8 cellular contexts compared by ENCODE assay signal in genomic region chr4:52712172-52712990, GRCh38. TPM values are rescaled to one million over a fixed set of nuclear protein-coding genes. Genes with fewer than 3 reads are reported as not detected.
DNase-seq lines count a peak whose midpoint lies in the region; ATAC-seq, FAIRE-seq and TF ChIP-seq lines count a peak whose summit lies in the region.

No MANE protein-coding gene starts in this region.

- peak overlapping the region; percentile 97 to 99 for H3K27ac ChIP-seq in small intestine (ENCODE audit: low read depth in 1 of 2, low read length in 1 of 2)

- ATAC-seq in GM18870 (IDR thresholded peaks at IDR 0.05; ENCODE audit: unreplicated experiment) (peak; percentile 76), HG03108 (IDR thresholded peaks at IDR 0.05; ENCODE audit: unreplicated experiment) (peak; percentile 92)

- DNase-seq in ACHN (peak; percentile 93), NCI-H2171 treated with DMSO at 0.1 percent for 48 hours (lab: John Stamatoyannopoulos, UW) (peak; percentile 89), bronchial epithelial cell (ENCODE audit: low read depth) (peak; percentile 86), iPS-NIHi11 (ENCODE audit: low spot score) (peak; percentile 99), small intestine (peak; percentile 99)

- FAIRE-seq in bronchial epithelial cell (lab: Jason Lieb, UNC) (no peak), small intestine (lab: Jason Lieb, UNC) (no peak)

- no peaks in the 10 kb centered on the region for H3K9me3 ChIP-seq in small intestine (ENCODE audit: control insufficient read depth, low read depth)

- in situ Hi-C loops in ACHN (cut with HindIII; ENCODE audit: low pct_ligation_motif_present, low pct_unique_long_range_greater_than_20kb, low sequenced_read_pairs) = no loop called here

- peaks cover 3 to 11% of the 10 kb centered on the region in 2 donors for H3K4me1 ChIP-seq in small intestine (ENCODE audit: control insufficient read depth in 2 of 2, insufficient read depth in 1 of 2, low read depth in 1 of 2, low read length in 1 of 2)

- TF ChIP-seq CTCF in WI38 (IDR thresholded peaks at IDR 0.05; ENCODE audit: low read depth, low read length) = no peak
- no peak for TF ChIP-seq CTCF in bronchial epithelial cell (IDR thresholded peaks at IDR 0.05; ENCODE audit: insufficient read depth, low read length, severe bottlenecking)

- H3K27me3 ChIP-seq in bronchial epithelial cell (ENCODE audit: control insufficient read depth, insufficient read depth, low read length) (no peaks in the 10 kb centered on the region), small intestine (ENCODE audit: control insufficient read depth in 2 of 2, insufficient read depth in 2 of 2, low read length in 2 of 2) (no peaks in the 10 kb centered on the region)

- peaks cover 10% of the 10 kb centered on the region for H3K36me3 ChIP-seq in bronchial epithelial cell (ENCODE audit: control insufficient read depth, insufficient read depth, low read length)
- H3K36me3 ChIP-seq in small intestine (ENCODE audit: control insufficient read depth in 2 of 2, insufficient read depth in 2 of 2, low read length in 2 of 2) = peaks cover 0 to 1% of the 10 kb centered on the region in 2 donors

- 0% methylated on average over 59 to 86 of the region's 86 CpGs for WGBS in small intestine, 3 donors

- H3K4me3 ChIP-seq in WI38 (ENCODE audit: low read depth, low read length) (peak overlapping the region; percentile 75), bronchial epithelial cell (ENCODE audit: low read depth, low read length) (peak overlapping the region; percentile 71), small intestine (ENCODE audit: low read depth in 1 of 2, low read length in 2 of 2) (peak overlapping the region; percentile 82 to 92)

RNA-seq across cellular contexts. Expression of gene ERVMER34-1, which starts 38.8 kb away (rescaled TPM):
- total RNA-seq in bronchial epithelial cell = 0.51 and 3.2 TPM in 2 replicates
- under 1 TPM in 2 of 3 donors, not detected in 1; 0.27 to 0.37 TPM for polyA plus RNA-seq in small intestine

RNA-seq across cellular contexts. Expression of gene USP46, which starts 53.3 kb away (rescaled TPM):
- total RNA-seq in bronchial epithelial cell = 14.7 and 17.2 TPM in 2 replicates
- polyA plus RNA-seq in small intestine = 1 to 10 TPM; 2.2 to 4.2 (median 3.1) TPM

Comparison
In these comparisons a context has a peak if more than half of its experiments do, and no peak if none do; other contexts are left out.
1. Peak in every context shown above with its lines: DNase-seq, ATAC-seq, H3K4me3 ChIP-seq and H3K27ac ChIP-seq.